Comparison of ENCODE assay signal across 1 cellular context in the genomic region with DNA sequence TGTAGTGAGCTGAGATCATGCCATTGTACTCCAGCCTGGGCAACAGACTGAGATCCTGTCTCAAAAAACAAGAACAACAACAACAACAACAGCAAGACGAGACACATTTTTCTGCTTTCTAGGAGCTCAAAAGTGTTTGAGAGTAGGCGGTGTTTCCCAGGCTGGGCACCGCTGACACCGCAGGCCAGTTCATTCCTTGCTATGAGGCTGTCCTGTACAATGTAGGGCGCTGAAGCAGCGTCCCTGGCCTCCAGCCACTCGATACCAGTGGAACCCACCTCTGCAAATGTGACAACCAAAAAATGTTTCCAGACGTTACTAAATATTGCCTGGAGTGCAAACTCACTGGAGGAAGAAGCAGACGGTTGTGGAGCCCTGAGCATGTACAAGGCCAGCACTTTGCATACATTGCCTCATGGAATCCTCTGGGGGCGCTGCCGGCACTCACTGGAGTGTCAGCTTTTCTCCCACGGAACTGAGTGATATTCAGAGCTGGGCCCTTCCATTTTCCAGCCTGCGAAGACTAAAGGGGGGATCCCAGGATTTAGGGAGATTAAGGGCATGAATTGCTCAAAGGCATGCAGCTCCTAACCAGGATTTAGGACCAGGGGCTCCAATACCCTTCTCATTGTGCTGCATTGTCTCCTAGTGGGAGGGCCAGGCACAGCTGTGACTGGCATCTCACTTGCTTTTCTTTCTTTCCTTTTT.
TF ChIP-seq lines count a peak whose summit lies in the region.

No MANE protein-coding gene starts in this region.

TF ChIP-seq in HepG2, 621 proteins besides CTCF, POLR2A, EP300 and RAD21 (continued from another document and continues in another):
- TF ChIP-seq MLXIP (CRISPR knock-in tag; IDR thresholded peaks at IDR 0.05; ENCODE audit: borderline replicate concordance), result no peak
- peak; percentile 92 for TF ChIP-seq XRCC5 (optimal IDR thresholded peaks at IDR 0.05; ENCODE audit: low read length)
- no peak for TF ChIP-seq ZSCAN9 (CRISPR knock-in tag; IDR thresholded peaks at IDR 0.05; ENCODE audit: borderline replicate concordance)
- TF ChIP-seq ZBTB37 (CRISPR knock-in tag; IDR thresholded peaks at IDR 0.05), result no peak
- no peak for TF ChIP-seq ZNF687 (CRISPR knock-in tag; IDR thresholded peaks at IDR 0.05)
- TF ChIP-seq, protein P1, sequence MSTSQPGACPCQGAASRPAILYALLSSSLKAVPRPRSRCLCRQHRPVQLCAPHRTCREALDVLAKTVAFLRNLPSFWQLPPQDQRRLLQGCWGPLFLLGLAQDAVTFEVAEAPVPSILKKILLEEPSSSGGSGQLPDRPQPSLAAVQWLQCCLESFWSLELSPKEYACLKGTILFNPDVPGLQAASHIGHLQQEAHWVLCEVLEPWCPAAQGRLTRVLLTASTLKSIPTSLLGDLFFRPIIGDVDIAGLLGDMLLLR (CRISPR knock-in tag; IDR thresholded peaks at IDR 0.05), result no peak
- TF ChIP-seq FOXP1 (IDR thresholded peaks at IDR 0.05), result no peak
- no peak for TF ChIP-seq FOXP1 (CRISPR knock-in tag; IDR thresholded peaks at IDR 0.05)
- TF ChIP-seq CREB3 (CRISPR knock-in tag; IDR thresholded peaks at IDR 0.05), result no peak
- TF ChIP-seq, protein P2, sequence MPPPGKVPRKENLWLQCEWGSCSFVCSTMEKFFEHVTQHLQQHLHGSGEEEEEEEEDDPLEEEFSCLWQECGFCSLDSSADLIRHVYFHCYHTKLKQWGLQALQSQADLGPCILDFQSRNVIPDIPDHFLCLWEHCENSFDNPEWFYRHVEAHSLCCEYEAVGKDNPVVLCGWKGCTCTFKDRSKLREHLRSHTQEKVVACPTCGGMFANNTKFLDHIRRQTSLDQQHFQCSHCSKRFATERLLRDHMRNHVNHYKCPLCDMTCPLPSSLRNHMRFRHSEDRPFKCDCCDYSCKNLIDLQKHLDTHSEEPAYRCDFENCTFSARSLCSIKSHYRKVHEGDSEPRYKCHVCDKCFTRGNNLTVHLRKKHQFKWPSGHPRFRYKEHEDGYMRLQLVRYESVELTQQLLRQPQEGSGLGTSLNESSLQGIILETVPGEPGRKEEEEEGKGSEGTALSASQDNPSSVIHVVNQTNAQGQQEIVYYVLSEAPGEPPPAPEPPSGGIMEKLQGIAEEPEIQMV (CRISPR knock-in tag; IDR thresholded peaks at IDR 0.05; ENCODE audit: low read depth), result no peak
- TF ChIP-seq, protein P3, sequence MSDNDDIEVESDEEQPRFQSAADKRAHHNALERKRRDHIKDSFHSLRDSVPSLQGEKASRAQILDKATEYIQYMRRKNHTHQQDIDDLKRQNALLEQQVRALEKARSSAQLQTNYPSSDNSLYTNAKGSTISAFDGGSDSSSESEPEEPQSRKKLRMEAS (IDR thresholded peaks at IDR 0.05), result peak; percentile 52; the same call in 1 of the 2 replicates
- no peak for TF ChIP-seq ZSCAN20 (CRISPR knock-in tag; IDR thresholded peaks at IDR 0.05; ENCODE audit: borderline replicate concordance)
- TF ChIP-seq PRDM15 (CRISPR knock-in tag; IDR thresholded peaks at IDR 0.05), result peak; percentile 74
- no peak for TF ChIP-seq ZFP37 (CRISPR knock-in tag; IDR thresholded peaks at IDR 0.05; ENCODE audit: borderline replicate concordance)
- TF ChIP-seq ELF4 (CRISPR knock-in tag; IDR thresholded peaks at IDR 0.05; ENCODE audit: borderline replicate concordance), result no peak
- no peak for TF ChIP-seq SMAD9 (CRISPR knock-in tag; IDR thresholded peaks at IDR 0.05)
- TF ChIP-seq FOXM1 (CRISPR knock-in tag; IDR thresholded peaks at IDR 0.05), result no peak
- peak; percentile 46; the same call in 1 of the 2 replicates for TF ChIP-seq CCDC6 (CRISPR knock-in tag; IDR thresholded peaks at IDR 0.05)
- TF ChIP-seq SNAPC5 (CRISPR knock-in tag; IDR thresholded peaks at IDR 0.05; ENCODE audit: borderline replicate concordance), result no peak
- TF ChIP-seq, protein P4, sequence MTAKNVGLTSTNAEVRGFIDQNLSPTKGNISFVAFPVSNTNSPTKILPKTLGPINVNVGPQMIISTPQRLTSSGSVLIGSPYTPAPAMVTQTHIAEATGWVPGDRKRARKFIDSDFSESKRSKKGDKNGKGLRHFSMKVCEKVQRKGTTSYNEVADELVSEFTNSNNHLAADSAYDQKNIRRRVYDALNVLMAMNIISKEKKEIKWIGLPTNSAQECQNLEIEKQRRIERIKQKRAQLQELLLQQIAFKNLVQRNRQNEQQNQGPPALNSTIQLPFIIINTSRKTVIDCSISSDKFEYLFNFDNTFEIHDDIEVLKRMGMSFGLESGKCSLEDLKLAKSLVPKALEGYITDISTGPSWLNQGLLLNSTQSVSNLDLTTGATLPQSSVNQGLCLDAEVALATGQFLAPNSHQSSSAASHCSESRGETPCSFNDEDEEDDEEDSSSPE (CRISPR knock-in tag; IDR thresholded peaks at IDR 0.05), result no peak
- no peak for TF ChIP-seq STAT6 (CRISPR knock-in tag; IDR thresholded peaks at IDR 0.05; ENCODE audit: borderline replicate concordance)
- TF ChIP-seq ZNF556 (CRISPR knock-in tag; IDR thresholded peaks at IDR 0.05; ENCODE audit: borderline replicate concordance), result no peak
- TF ChIP-seq NAIF1 (CRISPR knock-in tag; IDR thresholded peaks at IDR 0.05; ENCODE audit: borderline replicate concordance), result no peak
- no peak for TF ChIP-seq ZBTB44 (CRISPR knock-in tag; IDR thresholded peaks at IDR 0.05)
- no peak for TF ChIP-seq ZNF709 (CRISPR knock-in tag; IDR thresholded peaks at IDR 0.05)
- TF ChIP-seq ZNF678 (CRISPR knock-in tag; IDR thresholded peaks at IDR 0.05), result no peak
- TF ChIP-seq ZNF850 (CRISPR knock-in tag; conservative IDR thresholded peaks at IDR 0.05), result no peak
